ENCODE assay signal across 12 cellular contexts in the genomic region with DNA sequence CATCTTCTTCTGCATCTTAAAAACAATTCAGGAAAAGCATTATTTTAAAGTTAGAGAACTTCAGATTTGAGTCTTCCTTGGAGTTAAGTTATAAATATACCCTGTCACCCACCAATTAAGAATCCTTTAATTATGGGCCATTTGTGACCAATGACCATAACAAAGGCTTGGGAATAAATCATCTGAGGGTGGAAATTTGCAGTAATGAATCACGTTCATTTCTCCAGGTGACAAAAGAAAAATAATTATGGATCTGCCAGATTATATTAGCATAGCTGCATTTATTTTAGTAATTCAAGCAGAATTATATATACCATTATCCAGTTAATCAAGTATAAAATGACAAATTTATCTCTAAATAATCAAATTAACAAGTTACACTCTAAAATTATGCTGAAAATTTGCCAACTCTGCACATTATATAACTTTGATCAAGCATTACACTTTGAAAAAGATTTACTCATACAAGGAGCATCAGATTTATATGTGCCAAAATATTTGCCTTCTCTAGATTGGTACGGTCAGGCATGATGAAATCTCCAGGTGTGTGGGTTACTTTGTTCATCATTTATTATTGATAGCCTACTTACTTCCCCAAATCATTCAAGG. TPM values are rescaled to one million over a fixed set of nuclear protein-coding genes. Genes with fewer than 3 reads are reported as not detected.
"Had no signal": no experiment of that assay in that cellular context is flagged by ENCODE, and none has a peak within 500 bp of the region (broad histone marks: within the 10 kb centered on the region; RNA-seq: fewer than 3 reads in every experiment).

A gene with protein sequence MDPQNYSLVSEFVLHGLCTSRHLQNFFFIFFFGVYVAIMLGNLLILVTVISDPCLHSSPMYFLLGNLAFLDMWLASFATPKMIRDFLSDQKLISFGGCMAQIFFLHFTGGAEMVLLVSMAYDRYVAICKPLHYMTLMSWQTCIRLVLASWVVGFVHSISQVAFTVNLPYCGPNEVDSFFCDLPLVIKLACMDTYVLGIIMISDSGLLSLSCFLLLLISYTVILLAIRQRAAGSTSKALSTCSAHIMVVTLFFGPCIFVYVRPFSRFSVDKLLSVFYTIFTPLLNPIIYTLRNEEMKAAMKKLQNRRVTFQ (minus strand): TSS at position 51 of the 609 bp plus-strand sequence. CDS start 4,114 bp downstream, outside the sequence.

- H3K9me3 ChIP-seq: HAP-1 had no signal

- H3K4me3 ChIP-seq: GM23248, HAP-1 had no signal

- ATAC-seq: HCT116 had no signal

- H3K27ac ChIP-seq: GM23248, HL-60, KMS-11 had no signal

- H3K4me2 ChIP-seq: KMS-11 had no signal

- DNase-seq: GM23248, GOT3, H7, HFFc6, Karpas-422, KBM-7 had no signal

- H3K36me3 ChIP-seq: HAP-1 had no signal

- H3K4me1 ChIP-seq: HAP-1 had no signal

RNA-seq across cellular contexts. Expression of the gene that starts here (rescaled TPM):
- total RNA-seq: GM23248, H4, H7, HFFc6, HT1080 had no signal
- polyA plus RNA-seq: GM23248 had no signal
